Comparison of ENCODE assay signal across 17 cellular contexts in the genomic region with DNA sequence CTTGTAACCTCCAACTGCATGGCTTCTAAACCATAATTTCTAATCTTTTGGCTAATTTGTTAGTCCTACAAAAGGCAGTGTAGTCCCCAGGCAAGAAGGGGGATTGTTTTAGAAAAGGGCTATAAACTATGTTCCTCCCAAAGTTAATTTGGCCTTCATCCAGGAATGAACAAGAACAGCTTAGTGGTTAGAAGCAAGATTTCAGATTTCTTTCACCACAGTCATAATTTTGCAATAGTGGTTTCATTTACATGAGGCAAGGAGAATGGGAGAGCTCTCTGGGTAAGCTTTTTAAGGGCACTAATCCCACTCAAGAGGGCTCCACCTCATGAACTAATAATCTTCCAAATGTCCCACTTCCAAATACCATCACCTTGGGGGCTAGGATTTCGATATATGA.
"Had no signal": no experiment of that assay in that cellular context is flagged by ENCODE, and none has a peak within 500 bp of the region (broad histone marks: within the 10 kb centered on the region; RNA-seq: fewer than 3 reads in every experiment).

No MANE protein-coding gene starts in this region.

- H3K4me3 ChIP-seq: esophagus muscularis mucosa had no signal

- H3K4me1 Mint-ChIP-seq: activated naive CD8-positive, alpha-beta T cell treated with anti-CD3 and anti-CD28 coated beads, Interleukin-2, amount 10 ng/mL, durations not matched to agents 7 days and 5 days; brain; nephron progenitor cell; stimulated activated memory B cell treated with anti-CD40 and anti-IgM and Interleukin-4, amounts not matched to agents 10 μg/mL and 1 μg/mL and 100 μg/mL, for 72 hours had no signal

- ATAC-seq: activated CD4-positive, CD25-positive, alpha-beta regulatory T cell treated with anti-CD3 and anti-CD28 coated beads, Interleukin-2, amount 50 U/mL, for 24 hours; left ventricle myocardium superior; stimulated activated memory B cell treated with anti-CD40 and anti-IgM and Interleukin-4, amounts not matched to agents 10 μg/mL and 1 μg/mL and 100 μg/mL, for 72 hours had no signal

- H3K27ac Mint-ChIP-seq: activated naive CD8-positive, alpha-beta T cell treated with anti-CD3 and anti-CD28 coated beads, Interleukin-2, amount 10 ng/mL, durations not matched to agents 7 days and 5 days; activated T-helper 1 cell treated with anti-CD3 and anti-CD28 coated beads, Interleukin-12 subunit alpha, Interleukin-12 subunit beta, Interleukin-2, Interleukin-4 antibody, amounts not matched to agents 30 ng/mL and 10 ng/mL and 1 ng/mL, durations not matched to agents 14 hours and 24 hours and 36 hours; brain; nephron progenitor cell; stimulated activated memory B cell treated with anti-CD40 and anti-IgM and Interleukin-4, amounts not matched to agents 10 μg/mL and 1 μg/mL and 100 μg/mL, for 72 hours had no signal

- H3K9me3 Mint-ChIP-seq: activated T-helper 1 cell treated with anti-CD3 and anti-CD28 coated beads, Interleukin-12 subunit alpha, Interleukin-12 subunit beta, Interleukin-2, Interleukin-4 antibody, amounts not matched to agents 30 ng/mL and 10 ng/mL and 1 ng/mL, durations not matched to agents 14 hours and 24 hours and 36 hours; stimulated activated memory B cell treated with anti-CD40 and anti-IgM and Interleukin-4, amounts not matched to agents 10 μg/mL and 1 μg/mL and 100 μg/mL, for 72 hours had no signal

- H3K27me3 Mint-ChIP-seq: activated naive CD8-positive, alpha-beta T cell treated with anti-CD3 and anti-CD28 coated beads, Interleukin-2, amount 10 ng/mL, durations not matched to agents 7 days and 5 days; stimulated activated memory B cell treated with anti-CD40 and anti-IgM and Interleukin-4, amounts not matched to agents 10 μg/mL and 1 μg/mL and 100 μg/mL, for 72 hours had no signal

- H3K4me3 Mint-ChIP-seq: activated naive CD8-positive, alpha-beta T cell treated with anti-CD3 and anti-CD28 coated beads, Interleukin-2, amount 10 ng/mL, durations not matched to agents 7 days and 5 days; activated T-helper 1 cell treated with anti-CD3 and anti-CD28 coated beads, Interleukin-12 subunit alpha, Interleukin-12 subunit beta, Interleukin-2, Interleukin-4 antibody, amounts not matched to agents 30 ng/mL and 10 ng/mL and 1 ng/mL, durations not matched to agents 14 hours and 24 hours and 36 hours; brain; nephron progenitor cell; stimulated activated memory B cell treated with anti-CD40 and anti-IgM and Interleukin-4, amounts not matched to agents 10 μg/mL and 1 μg/mL and 100 μg/mL, for 72 hours had no signal

- DNase-seq: activated CD4-positive, alpha-beta T cell treated with anti-CD3 and anti-CD28 coated beads, Interleukin-2, amount 50 U/mL, for 1 hour; activated CD8-positive, alpha-beta memory T cell treated with anti-CD3 and anti-CD28 coated beads for 24 hours; activated naive CD4-positive, alpha-beta T cell; activated naive CD8-positive, alpha-beta T cell treated with anti-CD3 and anti-CD28 coated beads, Interleukin-2, amount 10 ng/mL, durations not matched to agents 7 days and 5 days; cortex of kidney; effector CD4-positive, alpha-beta T cell; hippocampal formation; kidney; left ventricle myocardium superior; nephron progenitor cell; occipital lobe; stimulated activated CD4-positive, alpha-beta T cell treated with anti-CD3 and anti-CD28 coated beads, Interleukin-2, amount 100 ng/mL, for 48 hours had no signal

- H3K36me3 Mint-ChIP-seq: activated naive CD8-positive, alpha-beta T cell treated with anti-CD3 and anti-CD28 coated beads, Interleukin-2, amount 10 ng/mL, durations not matched to agents 7 days and 5 days; brain; stimulated activated memory B cell treated with anti-CD40 and anti-IgM and Interleukin-4, amounts not matched to agents 10 μg/mL and 1 μg/mL and 100 μg/mL, for 72 hours had no signal
